In genomic region chr16:50195276-50195675, GRCh38 we compare ENCODE assay signal across 11 cellular contexts. TPM values are rescaled to one million over a fixed set of nuclear protein-coding genes. Genes with fewer than 3 reads are reported as not detected.
DNase-seq lines count a peak whose midpoint lies in the region; ATAC-seq and TF ChIP-seq lines count a peak whose summit lies in the region.
"Had no signal": no experiment of that assay in that cellular context is flagged by ENCODE, and none has a peak within 500 bp of the region (broad histone marks: within the 10 kb centered on the region; RNA-seq: fewer than 3 reads in every experiment).

No MANE protein-coding gene starts in this region.

- H3K4me3 Mint-ChIP-seq in GM23338, result no peak overlapping the region

- H3K27ac ChIP-seq in BLaER1 (peak overlapping the region; percentile 23; the same call in 1 of the 2 replicates), GM23338 (ENCODE audit: low read depth) (no peak overlapping the region), muscle layer of duodenum (ENCODE audit: low read length) (peak overlapping the region; percentile 53)

- H3K27me3 ChIP-seq in BLaER1 (no peaks in the 10 kb centered on the region), GM23338 (ENCODE audit: insufficient read depth) (no peaks in the 10 kb centered on the region), muscle layer of duodenum (ENCODE audit: low read depth, low read length) (no peaks in the 10 kb centered on the region)

- intact Hi-C loops in Right ventricle myocardium inferior (cut with DNase I), result no loop called here

- H3K36me3 Mint-ChIP-seq in GM23338 (ENCODE audit: low read depth), result peaks cover 5% of the 10 kb centered on the region; the same call in 1 of the 3 replicates

- H3K27ac Mint-ChIP-seq in GM23338, result 0 out of 2 replicates have a peak overlapping the region, but pooled peaks have one; percentile 16

- no peaks in the 10 kb centered on the region for H3K9me2 ChIP-seq in GM23338 (ENCODE audit: insufficient read depth)

- peaks cover 56% of the 10 kb centered on the region for H3K4me1 ChIP-seq in BLaER1
- no peaks in the 10 kb centered on the region for H3K4me1 ChIP-seq in GM23338 (ENCODE audit: insufficient read depth)
- H3K4me1 ChIP-seq in muscle layer of duodenum (ENCODE audit: control insufficient read depth in 1 of 2, insufficient read depth in 2 of 2, low read length in 2 of 2), result peaks cover 5 to 28% of the 10 kb centered on the region in 2 donors

- H3K27me3 Mint-ChIP-seq in GM23338 (ENCODE audit: insufficient read depth, low read depth, poor library complexity), result peaks cover 8% of the 10 kb centered on the region

- H2AFZ ChIP-seq in GM23338, result no peak overlapping the region

- peaks cover 5% of the 10 kb centered on the region; the same call in 1 of the 3 replicates for H3K4me1 Mint-ChIP-seq in GM23338

- peaks cover 96% of the 10 kb centered on the region for H3K79me2 ChIP-seq in GM23338 (replicated peaks; ENCODE audit: insufficient read depth)

- no peaks in the 10 kb centered on the region; the same call in 2 of the 3 replicates for H3K9me3 Mint-ChIP-seq in GM23338

- H3K4me2 ChIP-seq in BLaER1, result peak overlapping the region; percentile 57
- H3K4me2 ChIP-seq in GM23338, result no peak overlapping the region

- H3K4me3 ChIP-seq in BLaER1, result no peak overlapping the region
- H3K4me3 ChIP-seq in GM23338, result no peak overlapping the region
- peak overlapping the region in 1 of 2 donors; percentile 19 for H3K4me3 ChIP-seq in muscle layer of duodenum (ENCODE audit: low read depth in 1 of 2, low read length in 2 of 2)

- TF ChIP-seq CTCF in GM23338 (conservative IDR thresholded peaks at IDR 0.05; ENCODE audit: low read depth in 2 of 2), result no peak

- H3K36me3 ChIP-seq in BLaER1 (no peaks in the 10 kb centered on the region), GM23338 (ENCODE audit: insufficient read depth) (no peaks in the 10 kb centered on the region), muscle layer of duodenum (ENCODE audit: control insufficient read depth in 1 of 2, insufficient read depth in 2 of 2, low read length in 2 of 2) (no peaks in the 10 kb centered on the region)

- H4K20me1 ChIP-seq in BLaER1 (peaks cover 32% of the 10 kb centered on the region), GM23338 (replicated peaks; ENCODE audit: insufficient read depth) (peaks cover 32% of the 10 kb centered on the region)

- H3F3A ChIP-seq in GM23338 (replicated peaks; ENCODE audit: low read depth), result no peaks in the 10 kb centered on the region

- peak overlapping the region; percentile 42; the same call in 1 of the 2 replicates for H3K9ac ChIP-seq in BLaER1

- H3K9me3 ChIP-seq in BLaER1, result peaks cover 10% of the 10 kb centered on the region; the same call in 1 of the 2 replicates
- H3K9me3 ChIP-seq in muscle layer of duodenum (ENCODE audit: control insufficient read depth in 1 of 2, low read length in 2 of 2), result no peaks in the 10 kb centered on the region

- no peak for DNase-seq in GM23338 (ENCODE audit: low spot score)
- DNase-seq in astrocyte of the hippocampus (ENCODE audit: low read depth, low spot score), result peak; percentile 15
- no peak for DNase-seq in NCI-H524 treated with DMSO at 0.1 percent for 48 hours (lab: John Stamatoyannopoulos, UW)
- no peak for DNase-seq in Right ventricle myocardium inferior (ENCODE audit: missing footprints)
- DNase-seq in retina, result no peak
- no peak for DNase-seq in NK-92 (lab: John Stamatoyannopoulos, UW; ENCODE audit: unreplicated experiment)
- DNase-seq: activated CD4-positive, CD25-positive, alpha-beta regulatory T cell; NCI-H2171 treated with DMSO at 0.1 percent for 48 hours; stimulated activated CD8-positive, alpha-beta memory T cell treated with anti-CD3 and anti-CD28 coated beads, Interleukin-4, amount 100 ng/mL, for 48 hours had no signal

- ATAC-seq in GM23338 (no peak), Right ventricle myocardium inferior (no peak)

TF ChIP-seq in GM23338, 12 proteins besides CTCF, POLR2A, EP300 and RAD21 (continues in another document):
- TF ChIP-seq JUNB (IDR thresholded peaks at IDR 0.05; ENCODE audit: unreplicated experiment) (no peak), STAT1 (IDR thresholded peaks at IDR 0.05; ENCODE audit: unreplicated experiment) (no peak), CREB1 (CRISPR knock-in tag; IDR thresholded peaks at IDR 0.05; ENCODE audit: low read depth) (no peak), NANOG (IDR thresholded peaks at IDR 0.05; ENCODE audit: borderline replicate concordance) (no peak), EZH2 (IDR thresholded peaks at IDR 0.05; ENCODE audit: low read depth, unreplicated experiment) (no peak), ETS1 (IDR thresholded peaks at IDR 0.05) (no peak), POLR2AphosphoS5 (IDR thresholded peaks at IDR 0.05; ENCODE audit: low read depth) (no peak), EZH2phosphoT487 (IDR thresholded peaks at IDR 0.05; ENCODE audit: unreplicated experiment) (no peak), ZNF331 (CRISPR knock-in tag; IDR thresholded peaks at IDR 0.05; ENCODE audit: low read depth) (no peak), REST (IDR thresholded peaks at IDR 0.05; ENCODE audit: unreplicated experiment) (no peak)

RNA-seq across cellular contexts. Expression of gene TENT4B, which starts 42.2 kb away (rescaled TPM):
- total RNA-seq in GM23338 (2014; rRNA removed; shearing (Covaris generic)), result 18.3 and 21.3 TPM in 2 replicates
- 16.7 and 17.6 TPM in 2 replicates for polyA plus RNA-seq in GM23338 (2016; fragmentation: Nextera tagmentation; extraction: Ambion mirVana)
- 7.8 TPM for total RNA-seq in Right ventricle myocardium inferior
